ENCODE assay signal across 8 cellular contexts in genomic region chr12:56521209-56521589, GRCh38. TPM values are rescaled to one million over a fixed set of nuclear protein-coding genes. Genes with fewer than 3 reads are reported as not detected.
DNase-seq lines count a peak whose midpoint lies in the region; ATAC-seq lines count a peak whose summit lies in the region.

No MANE protein-coding gene starts in this region.

- H3K27ac ChIP-seq in adipose tissue (ENCODE audit: low read depth, low read length) (peak overlapping the region; percentile 72), layer of hippocampus (ENCODE audit: low read depth, low read length) (peak overlapping the region; percentile 33), substantia nigra (ENCODE audit: low read depth, low read length, poor library complexity, severe bottlenecking) (peak overlapping the region; percentile 88)

- DNase-seq in NOMO-1 treated with DMSO at 0.1 percent for 48 hours (lab: John Stamatoyannopoulos, UW; ENCODE audit: unreplicated experiment), result peak; percentile 23
- no peak for DNase-seq in NOMO-1 (lab: John Stamatoyannopoulos, UW; ENCODE audit: unreplicated experiment in 2 of 2)
- DNase-seq in substantia nigra (lab: John Stamatoyannopoulos, UW), result no peak
- DNase-seq in dermis blood vessel endothelial cell, result no peak

- WGBS in adipose tissue, 3 donors, result 24 to 55% (median 28%) methylated on average over 8 of the region's 8 CpGs

- ATAC-seq in GM21526 (IDR thresholded peaks at IDR 0.05; ENCODE audit: low FRiP score, unreplicated experiment) (no peak), GM19324 (IDR thresholded peaks at IDR 0.05; ENCODE audit: low FRiP score, unreplicated experiment) (no peak)

- H3K27me3 ChIP-seq in layer of hippocampus (ENCODE audit: control insufficient read depth, insufficient read depth, low read length), result no peaks in the 10 kb centered on the region

RNA-seq across cellular contexts. Expression of gene RBMS2, which starts 0.4 kb away (rescaled TPM):
- polyA plus RNA-seq in adipose tissue, result 10 to 100 TPM in 2 of 3 donors, 1 to 10 TPM in 1; 3.3 to 24.4 (median 12.6) TPM
- total RNA-seq in dermis blood vessel endothelial cell, result 37.9 and 76.6 TPM in 2 replicates

RNA-seq across cellular contexts. Expression of gene GLS2, which starts 33.2 kb away (rescaled TPM):
- polyA plus RNA-seq in adipose tissue, result 10 to 100 TPM in 1 of 3 donors, under 1 TPM in 2; 0.34 to 61.5 (median 0.71) TPM
- total RNA-seq in dermis blood vessel endothelial cell, result 0.28 and 0.51 TPM in 2 replicates

RNA-seq across cellular contexts. Expression of gene SPRYD4, which starts 52.8 kb away (rescaled TPM):
- 1 to 10 TPM; 2.0 to 2.5 (median 2.3) TPM for polyA plus RNA-seq in adipose tissue
- 1.6 and 2.4 TPM in 2 replicates for total RNA-seq in dermis blood vessel endothelial cell

Comparison
In these comparisons a context has a peak if more than half of its experiments do, and no peak if none do; other contexts are left out.
1. H3K27ac ChIP-seq: peak in every context shown above with its lines; median percentile 88 in substantia nigra; 72 in adipose tissue; 33 in layer of hippocampus.